In genomic region chr6:128036808-128037570, GRCh38 we compare ENCODE assay signal across 23 cellular contexts.
DNase-seq lines count a peak whose midpoint lies in the region; ATAC-seq and TF ChIP-seq lines count a peak whose summit lies in the region.
"Had no signal": no experiment of that assay in that cellular context is flagged by ENCODE, and none has a peak within 500 bp of the region (broad histone marks: within the 10 kb centered on the region; RNA-seq: fewer than 3 reads in every experiment).

No MANE protein-coding gene starts in this region.

- H3K9ac ChIP-seq in adipocyte (ENCODE audit: low read length) = no peak overlapping the region

- no peaks in the 10 kb centered on the region for H3K9me3 ChIP-seq in adipocyte (ENCODE audit: control insufficient read depth, low read length)
- H3K9me3 ChIP-seq: body of pancreas, pancreas, upper lobe of left lung had no signal

- no peaks in the 10 kb centered on the region for H3K9me3 Mint-ChIP-seq in HFFc6
- H3K9me3 Mint-ChIP-seq in activated CD8-positive, alpha-beta memory T cell treated with anti-CD3 and anti-CD28 coated beads, Interleukin-2, amount 10 ng/mL, durations not matched to agents 7 days and 5 days (ENCODE audit: low read depth) = no peaks in the 10 kb centered on the region

- H3K27ac Mint-ChIP-seq in HFFc6 = peak overlapping the region; percentile 21; the same call in 1 of the 2 replicates
- H3K27ac Mint-ChIP-seq in activated CD8-positive, alpha-beta memory T cell treated with anti-CD3 and anti-CD28 coated beads, Interleukin-2, amount 10 ng/mL, durations not matched to agents 7 days and 5 days = no peak overlapping the region

- H3K36me3 ChIP-seq in adipocyte (ENCODE audit: control insufficient read depth, insufficient read depth, low read length, severe bottlenecking) = no peaks in the 10 kb centered on the region
- H3K36me3 ChIP-seq: pancreas had no signal

- DNase-seq in AG09319 (ENCODE audit: extremely low read depth, low read depth) (peak; percentile 38), HFFc6 (no peak), adipocyte (ENCODE audit: low read depth) (peak; percentile 63), iris pigment epithelial cell (ENCODE audit: low read depth) (peak; percentile 5), NCI-H2029 treated with DMSO at 0.1 percent for 48 hours (lab: John Stamatoyannopoulos, UW) (no peak), SHP77 (lab: John Stamatoyannopoulos, UW) (no peak)
- DNase-seq in activated CD8-positive, alpha-beta memory T cell treated with anti-CD3 and anti-CD28 coated beads, Interleukin-2, amount 10 ng/mL, durations not matched to agents 7 days and 5 days = no peak
- DNase-seq: activated CD4-positive, alpha-beta T cell treated with anti-CD3 and anti-CD28 coated beads for 4 hours; activated effector memory CD4-positive, alpha-beta T cell treated with Interleukin-2 at 50 U/mL for 16 hours; body of pancreas; CD4-positive, CD25-positive, alpha-beta regulatory T cell; cerebellar nuclear complex; foreskin keratinocyte; heart right ventricle; NCI-H1092 treated with DMSO at 0.1 percent for 48 hours; NCI-H1930; NCI-H526; pancreas; stimulated activated CD4-positive, alpha-beta T cell treated with anti-CD3 and anti-CD28 coated beads, Interleukin-2, amount 100 ng/mL, for 24 hours; T-helper 2 cell; upper lobe of left lung had no signal

- ATAC-seq in activated CD8-positive, alpha-beta memory T cell treated with anti-CD3 and anti-CD28 coated beads, Interleukin-2, amount 10 ng/mL, durations not matched to agents 7 days and 5 days = no peak
- ATAC-seq: body of pancreas, foreskin keratinocyte, heart right ventricle, pancreas had no signal

- CTCF ChIA-PET in activated CD8-positive, alpha-beta memory T cell treated with anti-CD3 and anti-CD28 coated beads, Interleukin-2, amount 10 ng/mL, durations not matched to agents 7 days and 5 days (lab: Charles Lee) = interaction anchor here (1.0 kb wide), 1 partner anchor 182 kb away, joined by 3 read pairs; no protein-coding TSS in a partner anchor

- H3K4me3 Mint-ChIP-seq in HFFc6 = no peak overlapping the region
- no peak overlapping the region for H3K4me3 Mint-ChIP-seq in activated CD8-positive, alpha-beta memory T cell treated with anti-CD3 and anti-CD28 coated beads, Interleukin-2, amount 10 ng/mL, durations not matched to agents 7 days and 5 days
- H3K4me3 Mint-ChIP-seq: CD4-positive, CD25-positive, alpha-beta regulatory T cell had no signal

- peaks cover 12% of the 10 kb centered on the region for H3K4me1 Mint-ChIP-seq in HFFc6 (ENCODE audit: low read depth)
- peaks cover 3% of the 10 kb centered on the region for H3K4me1 Mint-ChIP-seq in activated CD8-positive, alpha-beta memory T cell treated with anti-CD3 and anti-CD28 coated beads, Interleukin-2, amount 10 ng/mL, durations not matched to agents 7 days and 5 days

- H3K36me3 Mint-ChIP-seq in HFFc6 (ENCODE audit: low read depth) = peaks cover 30% of the 10 kb centered on the region
- peaks cover 7% of the 10 kb centered on the region for H3K36me3 Mint-ChIP-seq in activated CD8-positive, alpha-beta memory T cell treated with anti-CD3 and anti-CD28 coated beads, Interleukin-2, amount 10 ng/mL, durations not matched to agents 7 days and 5 days
- H3K36me3 Mint-ChIP-seq: CD4-positive, CD25-positive, alpha-beta regulatory T cell had no signal

- no peaks in the 10 kb centered on the region; the same call in 1 of the 2 replicates for H3K27me3 Mint-ChIP-seq in HFFc6 (ENCODE audit: insufficient read depth)
- H3K27me3 Mint-ChIP-seq in activated CD8-positive, alpha-beta memory T cell treated with anti-CD3 and anti-CD28 coated beads, Interleukin-2, amount 10 ng/mL, durations not matched to agents 7 days and 5 days = no peaks in the 10 kb centered on the region
- H3K27me3 Mint-ChIP-seq: CD4-positive, CD25-positive, alpha-beta regulatory T cell had no signal

- TF ChIP-seq CTCF in AG09319 (IDR thresholded peaks at IDR 0.05; ENCODE audit: low read depth, low read length) = no peak
- TF ChIP-seq CTCF in HFFc6 (IDR thresholded peaks at IDR 0.05) = no peak

- H3K4me1 ChIP-seq in adipocyte (ENCODE audit: control insufficient read depth, insufficient read depth, low read length) = peaks cover 16% of the 10 kb centered on the region
- H3K4me1 ChIP-seq: body of pancreas, foreskin keratinocyte, pancreas, upper lobe of left lung had no signal

- no peaks in the 10 kb centered on the region for H3K27me3 ChIP-seq in adipocyte (replicated peaks; ENCODE audit: control insufficient read depth, insufficient read depth, low read length)
- H3K27me3 ChIP-seq: body of pancreas, foreskin keratinocyte, heart right ventricle, pancreas, upper lobe of left lung had no signal

- no peak overlapping the region for H3K4me3 ChIP-seq in adipocyte (ENCODE audit: low read length)
- H3K4me3 ChIP-seq: body of pancreas, heart right ventricle, lung, pancreas, SK-N-MC, upper lobe of left lung had no signal

Comparison
In these comparisons a context has a peak if more than half of its experiments do, and no peak if none do; other contexts are left out.
1. DNase-seq: peak in AG09319 (single experiment), adipocyte (single experiment) and iris pigment epithelial cell (single experiment); none in HFFc6 (single experiment), NCI-H2029 treated with DMSO at 0.1 percent for 48 hours (single experiment), activated CD8-positive, alpha-beta memory T cell treated with anti-CD3 and anti-CD28 coated beads, Interleukin-2, amount 10 ng/mL, durations not matched to agents 7 days and 5 days (single experiment) and SHP77 (0 of 2).